8 cellular contexts compared by ENCODE assay signal in the genomic region with DNA sequence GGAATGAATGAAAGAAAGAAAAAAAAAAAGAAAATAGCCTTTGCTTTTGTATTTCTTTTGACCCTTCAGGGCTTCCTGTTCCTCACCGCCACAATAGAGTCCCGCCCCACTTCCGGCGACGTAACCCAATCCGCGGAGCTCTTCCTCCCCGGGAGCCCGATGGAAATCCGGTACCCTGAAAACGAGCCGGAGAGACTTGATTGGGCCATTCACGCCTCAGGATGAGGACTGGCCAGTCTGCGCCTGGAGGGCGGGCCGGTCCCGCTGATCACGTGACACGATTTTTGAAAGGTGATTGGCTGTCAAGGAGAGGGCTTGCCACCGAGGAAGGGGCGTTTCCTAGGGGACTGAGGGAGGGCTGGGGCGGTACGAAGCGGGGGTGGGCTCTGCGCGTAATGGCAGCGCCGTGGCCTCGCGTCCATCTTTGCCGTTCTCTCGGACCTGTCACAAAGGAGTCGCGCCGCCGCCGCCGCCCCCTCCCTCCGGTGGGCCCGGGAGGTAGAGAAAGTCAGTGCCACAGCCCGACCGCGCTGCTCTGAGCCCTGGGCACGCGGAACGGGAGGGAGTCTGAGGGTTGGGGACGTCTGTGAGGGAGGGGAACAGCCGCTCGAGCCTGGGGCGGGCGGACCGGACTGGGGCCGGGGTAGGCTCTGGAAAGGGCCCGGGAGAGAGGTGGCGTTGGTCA. TPM values are rescaled to one million over a fixed set of nuclear protein-coding genes. Genes with fewer than 3 reads are reported as not detected.
DNase-seq lines count a peak whose midpoint lies in the region; ATAC-seq, FAIRE-seq and TF ChIP-seq lines count a peak whose summit lies in the region.

A gene with protein sequence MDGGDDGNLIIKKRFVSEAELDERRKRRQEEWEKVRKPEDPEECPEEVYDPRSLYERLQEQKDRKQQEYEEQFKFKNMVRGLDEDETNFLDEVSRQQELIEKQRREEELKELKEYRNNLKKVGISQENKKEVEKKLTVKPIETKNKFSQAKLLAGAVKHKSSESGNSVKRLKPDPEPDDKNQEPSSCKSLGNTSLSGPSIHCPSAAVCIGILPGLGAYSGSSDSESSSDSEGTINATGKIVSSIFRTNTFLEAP (minus strand): TSS at position 95 of the 685 bp plus-strand sequence. CDS start 12,185 bp downstream, outside the sequence.
A gene (plus strand): TSS at position 385 of the 685 bp plus-strand sequence. CDS start 18,330 bp downstream, outside the sequence.

- peak within 1 kb of the TSS; percentile 96 for H3K9ac ChIP-seq in iPS-20b (ENCODE audit: low read depth, low read length)

- no peak for TF ChIP-seq CTCF in AG04449 (IDR thresholded peaks at IDR 0.05; ENCODE audit: insufficient read depth, low read length, missing control alignments)
- no peak for TF ChIP-seq CTCF in WI38 (IDR thresholded peaks at IDR 0.05; ENCODE audit: low read depth, low read length)
- TF ChIP-seq CTCF in bronchial epithelial cell (IDR thresholded peaks at IDR 0.05; ENCODE audit: insufficient read depth, low read length, severe bottlenecking), result no peak

- H3K27me3 ChIP-seq in bronchial epithelial cell (ENCODE audit: control insufficient read depth, insufficient read depth, low read length), result no peaks in the 10 kb centered on the region
- H3K27me3 ChIP-seq in iPS-20b (ENCODE audit: insufficient read depth, low read length), result no peaks in the 10 kb centered on the region

- ATAC-seq in GM18907 (IDR thresholded peaks at IDR 0.05; ENCODE audit: unreplicated experiment) (peak; percentile 92), HG03159 (IDR thresholded peaks at IDR 0.05; ENCODE audit: unreplicated experiment) (peak; percentile 89)

- CTCF ChIA-PET in AG04449 (lab: Yijun Ruan, JAX), result interaction anchor here (0.6 to 8.6 kb wide), 7 partner anchors 11 to 333 kb away, joined by 3 to 43 read pairs (median 3); a partner anchor contains a TSS

- H3K36me3 ChIP-seq in bronchial epithelial cell (ENCODE audit: control insufficient read depth, insufficient read depth, low read length) (peaks cover 1% of the 10 kb centered on the region), iPS-20b (ENCODE audit: insufficient read depth, low read depth, low read length) (no peaks in the 10 kb centered on the region)

- H3K9me3 ChIP-seq in iPS-20b (ENCODE audit: insufficient read depth, low read depth, low read length), result no peaks in the 10 kb centered on the region

- H3K4me1 ChIP-seq in iPS-20b (ENCODE audit: insufficient read depth, low read length), result peaks cover 15% of the 10 kb centered on the region; the same call in 1 of the 2 replicates

- H3K4me3 ChIP-seq in AG04449 (ENCODE audit: low read depth, low read length), result peak within 1 kb of the TSS; percentile 98
- H3K4me3 ChIP-seq in WI38 (ENCODE audit: low read depth, low read length), result peak within 1 kb of the TSS; percentile 97
- peak within 1 kb of the TSS; percentile 62 for H3K4me3 ChIP-seq in bronchial epithelial cell (ENCODE audit: low read depth, low read length)
- H3K4me3 ChIP-seq in iPS-20b (ENCODE audit: low read length), result peak within 1 kb of the TSS; percentile 99
- peak within 1 kb of the TSS; percentile 84 to 99 (median 99) for H3K4me3 ChIP-seq in skin epidermis

- FAIRE-seq in bronchial epithelial cell (lab: Jason Lieb, UNC), result no peak

- POLR2A ChIA-PET in AG04449 (lab: Yijun Ruan, JAX), result interaction anchor here (0.6 to 1.4 kb wide), 3 partner anchors 8 to 276 kb away, joined by 3 to 11 read pairs (median 7); a partner anchor contains a TSS

- DNase-seq in AG04449 (ENCODE audit: low read depth, low spot score) (peak; percentile 96), NCI-H2227 treated with DMSO at 0.1 percent for 48 hours (lab: John Stamatoyannopoulos, UW) (peak; percentile 94), bronchial epithelial cell (ENCODE audit: low read depth) (peak; percentile 99)

- H3K27ac ChIP-seq in iPS-20b (ENCODE audit: low read length), result peak within 1 kb of the TSS; percentile 72
- H3K27ac ChIP-seq in skin epidermis, result peak within 1 kb of the TSS; percentile 85 to 98 (median 95)

RNA-seq across cellular contexts. Expression of the first gene that starts in this region (rescaled TPM):
- total RNA-seq in bronchial epithelial cell, result 62.9 and 70.3 TPM in 2 replicates

RNA-seq across cellular contexts. Expression of the second gene that starts in this region (rescaled TPM):
- total RNA-seq in bronchial epithelial cell, result 38.3 and 38.7 TPM in 2 replicates

Comparison
In these comparisons a context has a peak if more than half of its experiments do, and no peak if none do; other contexts are left out.
1. Peak in every context shown above with its lines: DNase-seq, ATAC-seq, H3K4me3 ChIP-seq and H3K27ac ChIP-seq.